Comparison of ENCODE assay signal across 15 cellular contexts in the genomic region with DNA sequence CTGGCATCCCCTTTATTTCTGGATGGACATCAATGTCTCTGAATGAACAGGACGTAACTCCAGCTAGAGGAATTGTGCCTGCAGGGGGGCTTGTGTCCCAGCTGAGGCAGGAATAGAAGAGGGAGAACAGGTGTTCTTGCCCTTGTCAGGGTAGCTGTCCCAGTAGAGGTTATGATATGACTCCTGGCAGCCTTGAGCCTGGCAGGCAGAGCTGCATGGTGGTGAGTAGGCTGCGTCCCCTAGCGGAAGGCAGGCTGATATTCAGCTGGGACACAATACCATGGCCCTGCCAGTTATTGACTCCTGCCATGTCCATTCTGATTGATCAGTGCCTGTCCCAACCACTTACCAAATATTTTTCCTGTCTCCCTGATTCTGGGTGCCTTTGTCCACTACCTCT.
A peak's percentile ranks its signal among the peaks of the same experiment; 100 is the strongest.
DNase-seq lines count a peak whose midpoint lies in the region; ATAC-seq and TF ChIP-seq lines count a peak whose summit lies in the region.
"Had no signal": no experiment of that assay in that cellular context is flagged by ENCODE, and none has a peak within 500 bp of the region (broad histone marks: within the 10 kb centered on the region; RNA-seq: fewer than 3 reads in every experiment).

No MANE protein-coding gene starts in this region.

- peaks cover 3% of the 10 kb centered on the region for H3K9me3 Mint-ChIP-seq in CD8-positive, alpha-beta T cell

- ATAC-seq in GM21526 (IDR thresholded peaks at IDR 0.05; ENCODE audit: low FRiP score, unreplicated experiment): peak; percentile 62
- ATAC-seq in HG03521 (IDR thresholded peaks at IDR 0.05; ENCODE audit: unreplicated experiment): peak; percentile 70
- ATAC-seq in CD8-positive, alpha-beta T cell: no peak

- H3K27me3 Mint-ChIP-seq in CD8-positive, alpha-beta T cell (ENCODE audit: low read depth): peaks cover 11% of the 10 kb centered on the region

- no peak overlapping the region for H3K27ac ChIP-seq in CD8-positive, alpha-beta T cell (ENCODE audit: low read depth, low read length)
- H3K27ac ChIP-seq: BLaER1, esophagus muscularis mucosa, Peyer's patch had no signal

- H3K4me1 Mint-ChIP-seq in CD8-positive, alpha-beta T cell (ENCODE audit: low read depth): no peaks in the 10 kb centered on the region

- no peaks in the 10 kb centered on the region for H3K9me3 ChIP-seq in CD8-positive, alpha-beta T cell (ENCODE audit: low read length)
- H3K9me3 ChIP-seq: BLaER1, HAP-1 had no signal

- H3K27ac Mint-ChIP-seq in CD8-positive, alpha-beta T cell: no peak overlapping the region

- POLR2A ChIA-PET in GM10248 (lab: Yijun Ruan, JAX): no interaction called here
- POLR2A ChIA-PET in CD8-positive, alpha-beta T cell (lab: Charles Lee): no interaction called here

- H3K4me1 ChIP-seq in CD8-positive, alpha-beta T cell (ENCODE audit: insufficient read depth, low read length): no peaks in the 10 kb centered on the region
- H3K4me1 ChIP-seq: HAP-1, Peyer's patch had no signal

- H3K4me3 Mint-ChIP-seq in CD8-positive, alpha-beta T cell: no peak overlapping the region

- no peaks in the 10 kb centered on the region for H3K36me3 Mint-ChIP-seq in CD8-positive, alpha-beta T cell

- H3K27me3 ChIP-seq in CD8-positive, alpha-beta T cell (ENCODE audit: insufficient read depth, low read length): no peaks in the 10 kb centered on the region
- H3K27me3 ChIP-seq: BLaER1, esophagus muscularis mucosa, Peyer's patch had no signal

- CTCF ChIA-PET in GM10248 (lab: Yijun Ruan, JAX): interaction anchor here (1.7 kb wide), 1 partner anchor 47 kb away, joined by 3 read pairs; no protein-coding TSS in a partner anchor
- CTCF ChIA-PET in CD8-positive, alpha-beta T cell (lab: Charles Lee): no interaction called here

- no peaks in the 10 kb centered on the region for H3K36me3 ChIP-seq in CD8-positive, alpha-beta T cell (ENCODE audit: insufficient read depth, low read length)
- H3K36me3 ChIP-seq: BLaER1, esophagus muscularis mucosa, HAP-1, Peyer's patch had no signal

- TF ChIP-seq CTCF in GM10248 (IDR thresholded peaks at IDR 0.05; ENCODE audit: control extremely low read depth, extremely low read depth, low read depth, missing control alignments): peak; percentile 24
- TF ChIP-seq CTCF in fibroblast of mammary gland (conservative IDR thresholded peaks at IDR 0.05; ENCODE audit: control insufficient read depth, insufficient read depth, low read depth, low read length): peak; percentile 7
- TF ChIP-seq CTCF in CD8-positive, alpha-beta T cell (IDR thresholded peaks at IDR 0.05): no peak

- intact Hi-C loops in CD8-positive, alpha-beta T cell (cut with DNase I, micrococcal nuclease): no loop called here

- no peak overlapping the region for H3K4me3 ChIP-seq in fibroblast of mammary gland (ENCODE audit: control insufficient read depth, low read depth, low read length)
- H3K4me3 ChIP-seq in CD8-positive, alpha-beta T cell (ENCODE audit: low read depth, low read length): no peak overlapping the region
- H3K4me3 ChIP-seq: BLaER1, esophagus muscularis mucosa, HAP-1, Peyer's patch had no signal

- no peak for DNase-seq in GM10248 (ENCODE audit: extremely low spot score)
- DNase-seq in fibroblast of mammary gland (ENCODE audit: low read depth): no peak
- DNase-seq in CD8-positive, alpha-beta T cell: no peak
- no peak for DNase-seq in DMS 273 treated with DMSO at 0.1 percent for 48 hours (lab: John Stamatoyannopoulos, UW)
- DNase-seq in inferior parietal cortex (ENCODE audit: extremely low spot score): no peak
- no peak for DNase-seq in NCI-H146 (lab: John Stamatoyannopoulos, UW)
- DNase-seq: activated CD4-positive, CD25-positive, alpha-beta regulatory T cell; central memory CD4-positive, alpha-beta T cell; NCI-H2081; Peyer's patch had no signal
